In the genomic region with DNA sequence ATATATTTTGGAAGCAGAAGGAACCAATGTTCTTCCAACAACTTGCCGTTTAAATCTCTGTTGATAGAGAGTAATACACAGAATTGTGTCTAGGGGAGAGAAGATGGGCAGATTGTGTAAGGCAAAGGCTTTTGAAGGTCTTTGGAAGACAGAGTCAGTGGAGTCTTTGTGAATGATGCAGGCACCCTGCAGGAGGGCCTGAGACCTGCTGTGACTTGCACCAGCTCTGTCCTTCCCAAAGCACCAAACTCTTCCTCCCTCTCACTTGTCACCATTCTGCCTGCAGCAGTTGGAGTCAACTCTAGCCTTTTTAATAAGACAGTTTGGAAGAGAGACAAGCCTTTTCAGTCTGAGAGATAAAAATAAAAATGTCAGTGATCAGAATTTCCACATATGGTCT, we compare ENCODE assay signal across 18 cellular contexts.
DNase-seq lines count a peak whose midpoint lies in the region; ATAC-seq and TF ChIP-seq lines count a peak whose summit lies in the region.
"Had no signal": no experiment of that assay in that cellular context is flagged by ENCODE, and none has a peak within 500 bp of the region (broad histone marks: within the 10 kb centered on the region; RNA-seq: fewer than 3 reads in every experiment).

No MANE protein-coding gene starts in this region.

- no peaks in the 10 kb centered on the region for H3K9me2 ChIP-seq in hepatocyte (replicated peaks; ENCODE audit: insufficient read depth)

- intact Hi-C loops in prostate gland (cut with DNase I) = no loop called here
- intact Hi-C loops in activated naive CD4-positive, alpha-beta T cell treated with anti-CD3 and anti-CD28 coated beads for 36 hours (cut with micrococcal nuclease) = no loop called here

- no peak overlapping the region for H3K4me2 ChIP-seq in hepatocyte

- peaks cover 13% of the 10 kb centered on the region for H3K4me1 Mint-ChIP-seq in WTC11
- H3K4me1 Mint-ChIP-seq in activated naive CD4-positive, alpha-beta T cell treated with anti-CD3 and anti-CD28 coated beads for 36 hours (ENCODE audit: low read depth) = no peaks in the 10 kb centered on the region
- H3K4me1 Mint-ChIP-seq: CD4-positive, CD25-positive, alpha-beta regulatory T cell had no signal

- H4K20me1 ChIP-seq in hepatocyte (ENCODE audit: insufficient read depth, poor library complexity, severe bottlenecking) = no peaks in the 10 kb centered on the region

- no peak for TF ChIP-seq POLR2A in prostate gland (IDR thresholded peaks at IDR 0.05)

- no peaks in the 10 kb centered on the region for H3K36me3 ChIP-seq in H7 (replicated peaks; ENCODE audit: control insufficient read depth, insufficient read depth, low read length)
- no peaks in the 10 kb centered on the region for H3K36me3 ChIP-seq in hepatocyte (replicated peaks; ENCODE audit: insufficient read depth, low read depth)
- H3K36me3 ChIP-seq in prostate gland = no peaks in the 10 kb centered on the region

- no peaks in the 10 kb centered on the region for H3K27me3 ChIP-seq in H7 (ENCODE audit: control insufficient read depth, insufficient read depth, low read length)
- no peaks in the 10 kb centered on the region for H3K27me3 ChIP-seq in hepatocyte
- no peaks in the 10 kb centered on the region for H3K27me3 ChIP-seq in prostate gland (replicated peaks; ENCODE audit: insufficient read depth)

- CTCF ChIA-PET in WTC11 (lab: Charles Lee) = interaction anchor here (1.2 to 1.5 kb wide), 2 partner anchors 99 to 475 kb away, joined by 3 to 4 read pairs; no protein-coding TSS in a partner anchor
- CTCF ChIA-PET in activated naive CD4-positive, alpha-beta T cell treated with anti-CD3 and anti-CD28 coated beads for 36 hours (lab: Charles Lee) = no interaction called here

- H3K9me3 Mint-ChIP-seq in WTC11 = peaks cover 15% of the 10 kb centered on the region
- peaks cover 5% of the 10 kb centered on the region for H3K9me3 Mint-ChIP-seq in activated naive CD4-positive, alpha-beta T cell treated with anti-CD3 and anti-CD28 coated beads for 36 hours

- DNase-seq in H7 = peak; percentile 23
- DNase-seq in WTC11 (ENCODE audit: low spot score) = no peak
- no peak for DNase-seq in hepatocyte (ENCODE audit: low spot score)
- peak; percentile 63 for DNase-seq in prostate gland (ENCODE audit: low spot score)
- no peak for DNase-seq in GM20000 (ENCODE audit: low spot score)
- DNase-seq in activated naive CD4-positive, alpha-beta T cell treated with anti-CD3 and anti-CD28 coated beads for 36 hours = no peak
- DNase-seq: ACHN; AML-193; Calu3; CD4-positive, CD25-positive, alpha-beta regulatory T cell; DMS79; KG1; NCI-H1436; NCI-H2081 treated with DMSO at 0.1 percent for 48 hours; NCI-H2227 treated with DMSO at 0.1 percent for 48 hours; NK-92 treated with Interleukin-12 subunit alpha and Interleukin-12 subunit beta, amount 100 ng/mL, for 24 hours had no signal

- H3K27ac ChIP-seq in hepatocyte (peak overlapping the region; percentile 23), prostate gland (no peak overlapping the region)

- no peak for ATAC-seq in WTC11
- no peak for ATAC-seq in HG02884 (IDR thresholded peaks at IDR 0.05; ENCODE audit: unreplicated experiment)
- ATAC-seq: HepG2 had no signal

- H2AFZ ChIP-seq in hepatocyte = no peak overlapping the region

- H3K79me2 ChIP-seq in hepatocyte = no peaks in the 10 kb centered on the region

- POLR2A ChIA-PET in WTC11 (lab: Charles Lee) = no interaction called here

- 62% methylated on average over 1 of the region's 1 CpG for WGBS in hepatocyte (ENCODE audit: low lambda C conversion rate, missing lambda C conversion rate)
- 21% methylated on average over 1 of the region's 1 CpG for WGBS in prostate gland

- no peak for TF ChIP-seq CTCF in WTC11 (IDR thresholded peaks at IDR 0.05)
- no peak for TF ChIP-seq CTCF in hepatocyte (IDR thresholded peaks at IDR 0.05; ENCODE audit: poor library complexity)
- no peak for TF ChIP-seq CTCF in prostate gland (IDR thresholded peaks at IDR 0.05)
- no peak for TF ChIP-seq CTCF in GM20000 (IDR thresholded peaks at IDR 0.05; ENCODE audit: extremely low read depth, missing control alignments)

- no peaks in the 10 kb centered on the region for H3K9me3 ChIP-seq in hepatocyte (ENCODE audit: low read depth)
- H3K9me3 ChIP-seq in prostate gland = no peaks in the 10 kb centered on the region

- H3K27me3 Mint-ChIP-seq in WTC11 (ENCODE audit: low read depth) = no peaks in the 10 kb centered on the region
- H3K27me3 Mint-ChIP-seq in activated naive CD4-positive, alpha-beta T cell treated with anti-CD3 and anti-CD28 coated beads for 36 hours (ENCODE audit: low read depth) = no peaks in the 10 kb centered on the region
- H3K27me3 Mint-ChIP-seq: CD4-positive, CD25-positive, alpha-beta regulatory T cell had no signal

- peak overlapping the region; percentile 55; the same call in 1 of the 2 replicates for H3K27ac Mint-ChIP-seq in WTC11
- no peak overlapping the region for H3K27ac Mint-ChIP-seq in activated naive CD4-positive, alpha-beta T cell treated with anti-CD3 and anti-CD28 coated beads for 36 hours

- no peaks in the 10 kb centered on the region for H3K4me1 ChIP-seq in hepatocyte (ENCODE audit: insufficient read depth)
- H3K4me1 ChIP-seq in prostate gland (replicated peaks) = no peaks in the 10 kb centered on the region

- H3K4me3 Mint-ChIP-seq in WTC11 = no peak overlapping the region
- no peak overlapping the region for H3K4me3 Mint-ChIP-seq in activated naive CD4-positive, alpha-beta T cell treated with anti-CD3 and anti-CD28 coated beads for 36 hours

- peaks cover 11% of the 10 kb centered on the region; the same call in 1 of the 2 replicates for H3K36me3 Mint-ChIP-seq in WTC11
- H3K36me3 Mint-ChIP-seq in activated naive CD4-positive, alpha-beta T cell treated with anti-CD3 and anti-CD28 coated beads for 36 hours (ENCODE audit: low read depth) = no peaks in the 10 kb centered on the region
- H3K36me3 Mint-ChIP-seq: CD4-positive, CD25-positive, alpha-beta regulatory T cell had no signal

- H3K4me3 ChIP-seq in H7 (ENCODE audit: insufficient read depth, low read depth, low read length) (no peak overlapping the region), hepatocyte (no peak overlapping the region), prostate gland (no peak overlapping the region)

TF ChIP-seq in WTC11, 78 proteins besides CTCF, POLR2A, EP300 and RAD21:
- peak; percentile 62; the same call in 1 of the 2 replicates for TF ChIP-seq ZNF423 (CRISPR knock-in tag; IDR thresholded peaks at IDR 0.05)
- TF ChIP-seq, protein P1, sequence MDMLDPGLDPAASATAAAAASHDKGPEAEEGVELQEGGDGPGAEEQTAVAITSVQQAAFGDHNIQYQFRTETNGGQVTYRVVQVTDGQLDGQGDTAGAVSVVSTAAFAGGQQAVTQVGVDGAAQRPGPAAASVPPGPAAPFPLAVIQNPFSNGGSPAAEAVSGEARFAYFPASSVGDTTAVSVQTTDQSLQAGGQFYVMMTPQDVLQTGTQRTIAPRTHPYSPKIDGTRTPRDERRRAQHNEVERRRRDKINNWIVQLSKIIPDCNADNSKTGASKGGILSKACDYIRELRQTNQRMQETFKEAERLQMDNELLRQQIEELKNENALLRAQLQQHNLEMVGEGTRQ (CRISPR knock-in tag; IDR thresholded peaks at IDR 0.05) = no peak

Comparison
In these comparisons a context has a peak if more than half of its experiments do, and no peak if none do; other contexts are left out.
1. DNase-seq: peak in H7 (single experiment) and prostate gland (single experiment); none in WTC11 (single experiment), hepatocyte (single experiment), GM20000 (single experiment) and activated naive CD4-positive, alpha-beta T cell treated with anti-CD3 and anti-CD28 coated beads for 36 hours (single experiment).